In the genomic region with DNA sequence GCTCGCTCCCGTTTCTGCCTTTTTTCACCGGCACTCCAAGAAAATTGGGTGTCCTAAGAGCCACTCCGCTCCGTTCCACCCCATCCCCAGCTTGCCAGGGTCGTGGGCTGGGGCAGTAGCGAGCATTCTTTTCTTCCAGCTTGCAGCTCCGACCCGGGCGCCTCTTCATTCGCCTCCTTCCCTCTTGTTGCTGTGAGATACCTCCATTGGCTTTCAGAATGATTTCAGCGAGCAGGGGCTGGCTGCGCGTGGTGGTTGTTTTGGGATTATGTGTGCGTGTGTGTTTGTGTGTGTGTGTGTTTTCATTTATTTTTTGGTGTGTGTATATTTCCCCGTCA, we compare ENCODE assay signal across 11 cellular contexts. TPM values are rescaled to one million over a fixed set of nuclear protein-coding genes. Genes with fewer than 3 reads are reported as not detected.
DNase-seq lines count a peak whose midpoint lies in the region; ATAC-seq and TF ChIP-seq lines count a peak whose summit lies in the region.
"Had no signal": no experiment of that assay in that cellular context is flagged by ENCODE, and none has a peak within 500 bp of the region (broad histone marks: within the 10 kb centered on the region; RNA-seq: fewer than 3 reads in every experiment).

No MANE protein-coding gene starts in this region.

- peaks cover 100% of the 10 kb centered on the region for H3K27me3 ChIP-seq in endodermal cell (ENCODE audit: control insufficient read depth, insufficient read depth, low read length, poor library complexity, severe bottlenecking)
- H3K27me3 ChIP-seq in rectal smooth muscle tissue (ENCODE audit: control insufficient read depth, insufficient read depth, low read length), result peaks cover 38% of the 10 kb centered on the region
- H3K27me3 ChIP-seq in transverse colon, result peaks cover 88% of the 10 kb centered on the region

- H3K4me3 Mint-ChIP-seq in IgD-negative memory B cell, result no peak overlapping the region
- H3K4me3 Mint-ChIP-seq in endodermal cell, result no peak overlapping the region

- TF ChIP-seq EP300 in transverse colon (IDR thresholded peaks at IDR 0.05; ENCODE audit: low read depth), result no peak

- intact Hi-C loops in transverse colon (cut with DNase I; ENCODE audit: low total_unique reads), result no loop called here

- 0 to 4% methylated on average over 4 to 14 of the region's 16 CpGs for WGBS in endodermal cell (ENCODE audit: insufficient coverage in 1 of 2, insufficient read length in 1 of 2), 2 experiments
- 15 to 39% methylated on average over 8 to 16 of the region's 16 CpGs for WGBS in transverse colon (ENCODE audit: low coverage in 1 of 2), 2 donors

- in situ Hi-C loops in transverse colon (cut with MboI; ENCODE audit: low pct_ligation_motif_present in 1 of 4, low pct_unique_long_range_greater_than_20kb in 1 of 4, low sequenced_read_pairs in 3 of 4), result no loop called here

- peaks cover 53% of the 10 kb centered on the region for H3K27me3 Mint-ChIP-seq in IgD-negative memory B cell
- H3K27me3 Mint-ChIP-seq in endodermal cell (ENCODE audit: insufficient read depth), result peaks cover 98% of the 10 kb centered on the region

- TF ChIP-seq POLR2A in transverse colon (IDR thresholded peaks at IDR 0.05), result no peak

- H3K9me3 Mint-ChIP-seq in IgD-negative memory B cell (peaks cover 0 to 7% (median 0%) of the 10 kb centered on the region in 3 donors), endodermal cell (no peaks in the 10 kb centered on the region)

- H3K36me3 Mint-ChIP-seq in IgD-negative memory B cell (no peaks in the 10 kb centered on the region), endodermal cell (ENCODE audit: low read depth) (no peaks in the 10 kb centered on the region)

- peaks cover 0 to 1% (median 0%) of the 10 kb centered on the region in 3 donors for H3K4me1 Mint-ChIP-seq in IgD-negative memory B cell
- peaks cover 21% of the 10 kb centered on the region for H3K4me1 Mint-ChIP-seq in endodermal cell

- H3K4me3 ChIP-seq in endodermal cell (ENCODE audit: low read length) (peak overlapping the region; percentile 61), rectal smooth muscle tissue (ENCODE audit: low read length) (peak overlapping the region; percentile 44), transverse colon (peak overlapping the region in 2 of 4 donors; percentile 17 to 49)

- H3K9me3 ChIP-seq in endodermal cell (ENCODE audit: control insufficient read depth, low read length), result no peaks in the 10 kb centered on the region
- no peaks in the 10 kb centered on the region for H3K9me3 ChIP-seq in transverse colon

- DNase-seq in NCI-H82 (lab: John Stamatoyannopoulos, UW), result peak; percentile 45
- no peak for DNase-seq in NCI-H82 treated with DMSO at 0.1 percent for 48 hours (lab: John Stamatoyannopoulos, UW; ENCODE audit: unreplicated experiment)
- peak; percentile 74 for DNase-seq in endodermal cell
- DNase-seq in transverse colon, result no peak
- DNase-seq in germinal center (ENCODE audit: low spot score), result no peak
- DNase-seq: activated CD4-positive, alpha-beta T cell treated with anti-CD3 and anti-CD28 coated beads, Interleukin-2, amount 50 U/mL, for 1 hour; head of caudate nucleus had no signal

- peak overlapping the region; percentile 40 to 80 (median 78) for H3K27ac Mint-ChIP-seq in IgD-negative memory B cell
- no peak overlapping the region for H3K27ac Mint-ChIP-seq in endodermal cell

- peaks cover 4% of the 10 kb centered on the region for H3K4me1 ChIP-seq in endodermal cell (ENCODE audit: control insufficient read depth, insufficient read depth, low read length)
- H3K4me1 ChIP-seq in rectal smooth muscle tissue (ENCODE audit: control insufficient read depth, insufficient read depth, low read length), result no peaks in the 10 kb centered on the region
- H3K4me1 ChIP-seq in transverse colon, result peaks cover 4 to 45% (median 24%) of the 10 kb centered on the region in 4 donors

- H3K36me3 ChIP-seq in endodermal cell (ENCODE audit: control insufficient read depth, insufficient read depth, low read length) (no peaks in the 10 kb centered on the region), rectal smooth muscle tissue (ENCODE audit: control insufficient read depth, insufficient read depth, low read length) (no peaks in the 10 kb centered on the region), transverse colon (peaks cover 0 to under 1% (median 0%) of the 10 kb centered on the region in 4 donors)

- ATAC-seq in GM19328 (IDR thresholded peaks at IDR 0.05; ENCODE audit: unreplicated experiment), result no peak

- H3K9ac ChIP-seq in endodermal cell (ENCODE audit: extremely low read depth, low read length, poor library complexity, severe bottlenecking) (no peak overlapping the region), rectal smooth muscle tissue (ENCODE audit: low read length) (no peak overlapping the region)

- TF ChIP-seq CTCF in endodermal cell (conservative IDR thresholded peaks at IDR 0.05), result no peak
- TF ChIP-seq CTCF in transverse colon (IDR thresholded peaks at IDR 0.05), result no peak

- peak overlapping the region; percentile 66 for H3K27ac ChIP-seq in endodermal cell (ENCODE audit: low read depth, low read length)
- no peak overlapping the region for H3K27ac ChIP-seq in rectal smooth muscle tissue (ENCODE audit: low read depth, low read length)
- peak overlapping the region in 2 of 4 donors; percentile 55 to 65 for H3K27ac ChIP-seq in transverse colon

RNA-seq across cellular contexts. Expression of a gene that starts 1.2 kb away (rescaled TPM):
- not detected for polyA plus RNA-seq in IgD-negative memory B cell
- total RNA-seq in endodermal cell (not detected), transverse colon (10 to 100 TPM in 1 of 4 donors, 1 to 10 TPM in 2, not detected in 1; 2.0 to 15.7 (median 7.6) TPM)
- 4.2 TPM for polyA plus RNA-seq in endodermal cell (2013, experiment 1 of 2)
- 4.3 TPM for polyA plus RNA-seq in endodermal cell (2013, experiment 2 of 2)
- polyA plus RNA-seq: AG04450 had no signal

RNA-seq across cellular contexts. Expression of a gene that starts 6.9 kb away (rescaled TPM):
- not detected for polyA plus RNA-seq in IgD-negative memory B cell
- total RNA-seq in endodermal cell (not detected), transverse colon (10 to 100 TPM in 3 of 4 donors, 1 to 10 TPM in 1; 2.2 to 25.5 (median 15.3) TPM)
- 23.7 TPM for polyA plus RNA-seq in endodermal cell (2013, experiment 1 of 2)
- 13.2 TPM for polyA plus RNA-seq in endodermal cell (2013, experiment 2 of 2)
- polyA plus RNA-seq: AG04450 had no signal

RNA-seq across cellular contexts. Expression of a gene that starts 28.8 kb away (rescaled TPM):
- not detected for polyA plus RNA-seq in IgD-negative memory B cell
- total RNA-seq in endodermal cell, result not detected
- polyA plus RNA-seq in endodermal cell (2013, experiment 1 of 2), result 3.6 TPM
- 2.2 TPM for polyA plus RNA-seq in endodermal cell (2013, experiment 2 of 2)
- 10 to 100 TPM in 2 of 4 donors, 1 to 10 TPM in 2; 7.8 to 23.5 (median 13.4) TPM for total RNA-seq in transverse colon
- polyA plus RNA-seq: AG04450 had no signal

RNA-seq across cellular contexts. Expression of a gene that starts 30.2 kb away (rescaled TPM):
- not detected for polyA plus RNA-seq in IgD-negative memory B cell
- total RNA-seq in endodermal cell (under 1 TPM; 0.18 TPM), transverse colon (10 to 100 TPM in 1 of 4 donors, 1 to 10 TPM in 3; 4.1 to 12.9 (median 4.5) TPM)
- polyA plus RNA-seq in endodermal cell (2013, experiment 1 of 2), result 1.5 TPM
- polyA plus RNA-seq in endodermal cell (2013, experiment 2 of 2), result 1.4 TPM
- polyA plus RNA-seq: AG04450 had no signal

RNA-seq across cellular contexts. Expression of a gene that starts 35.8 kb away (rescaled TPM):
- polyA plus RNA-seq in IgD-negative memory B cell, result not detected
- total RNA-seq in endodermal cell (not detected), transverse colon (10 to 100 TPM in 2 of 4 donors, 1 to 10 TPM in 2; 2.7 to 13.3 (median 7.5) TPM)
- polyA plus RNA-seq in endodermal cell (2013, experiment 1 of 2), result 5.2 TPM
- 2.4 TPM for polyA plus RNA-seq in endodermal cell (2013, experiment 2 of 2)
- polyA plus RNA-seq: AG04450 had no signal

Comparison
In these comparisons a context has a peak if more than half of its experiments do, and no peak if none do; other contexts are left out.
1. DNase-seq: peak in NCI-H82 (single experiment) and endodermal cell (single experiment); none in NCI-H82 treated with DMSO at 0.1 percent for 48 hours (single experiment), transverse colon (single experiment) and germinal center (single experiment).
2. RNA of a gene that starts 28.8 kb away (total RNA-seq): 7.8 to 23.5 TPM in transverse colon; not detected in endodermal cell; every median in the first group is over 4 times any median in the second.